Comparison of ENCODE assay signal across 22 cellular contexts in the genomic region with DNA sequence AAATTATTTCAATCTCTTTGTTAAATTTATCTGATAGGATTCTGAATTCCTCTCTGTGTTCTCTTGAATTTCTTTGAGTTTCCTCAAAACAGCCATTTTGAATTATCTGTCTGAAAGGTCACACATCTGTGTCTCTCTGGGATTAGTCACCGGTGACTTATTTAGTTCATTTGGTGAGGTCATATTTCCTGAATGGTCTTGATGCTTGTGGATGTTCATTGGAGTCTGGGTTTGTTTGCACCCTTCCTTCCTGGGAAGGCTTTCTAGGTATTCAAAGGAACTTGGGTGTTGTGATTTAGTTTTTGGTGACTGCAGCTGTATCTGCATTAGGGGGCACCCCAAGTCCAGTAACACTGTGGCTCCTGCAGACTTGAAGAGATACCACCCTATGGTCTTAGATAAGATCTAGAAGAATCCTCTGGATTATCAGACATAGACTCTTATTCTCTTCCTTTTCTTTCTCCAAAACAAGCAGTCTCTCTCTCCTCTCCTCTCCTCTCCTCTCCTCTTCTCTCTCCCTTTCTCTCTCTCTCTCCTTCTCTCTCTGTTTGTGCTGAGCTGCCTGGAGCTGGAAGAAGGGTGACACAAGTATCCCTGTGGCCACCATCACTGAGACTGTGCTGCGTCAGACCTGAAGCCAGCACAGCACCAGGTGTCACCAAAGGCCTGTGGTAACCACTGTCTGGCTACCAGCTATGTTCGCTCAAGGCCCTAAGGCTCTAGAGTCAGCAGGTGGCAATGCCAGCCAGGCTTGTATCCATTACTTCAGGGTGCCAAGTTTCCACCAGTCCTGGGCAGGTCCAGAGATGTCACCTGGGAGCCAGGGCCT. TPM values are rescaled to one million over a fixed set of nuclear protein-coding genes. Genes with fewer than 3 reads are reported as not detected.
DNase-seq lines count a peak whose midpoint lies in the region; ATAC-seq and TF ChIP-seq lines count a peak whose summit lies in the region.
"Had no signal": no experiment of that assay in that cellular context is flagged by ENCODE, and none has a peak within 500 bp of the region (broad histone marks: within the 10 kb centered on the region; RNA-seq: fewer than 3 reads in every experiment).

No MANE protein-coding gene starts in this region.

- H3K9ac ChIP-seq in SK-N-SH: no peak overlapping the region
- H3K9ac ChIP-seq: BLaER1 treated with 17β-estradiol and CSF1 and Interleukin-3, amounts not matched to agents 10 nM and 100 nM had no signal

- no peak for TF ChIP-seq CTCF in SK-N-SH (IDR thresholded peaks at IDR 0.05)
- TF ChIP-seq CTCF in fibroblast of pulmonary artery (IDR thresholded peaks at IDR 0.05; ENCODE audit: low read length, missing control alignments): no peak
- no peak for TF ChIP-seq CTCF in hepatocyte (IDR thresholded peaks at IDR 0.05; ENCODE audit: poor library complexity)

- ATAC-seq in SK-N-SH treated with all-trans-retinoic acid at 6 μM for 48 hours (no peak), right cardiac atrium (no peak)
- ATAC-seq: Right ventricle myocardium inferior; stimulated activated effector memory CD8-positive, alpha-beta T cell treated with anti-CD3 and anti-CD28 coated beads, Interleukin-12 subunit alpha, Interleukin-12 subunit beta, amount 100 ng/mL, for 72 hours had no signal

- H3K9me2 ChIP-seq in SK-N-SH: no peaks in the 10 kb centered on the region
- no peaks in the 10 kb centered on the region for H3K9me2 ChIP-seq in hepatocyte (replicated peaks; ENCODE audit: insufficient read depth)

- H2AFZ ChIP-seq in SK-N-SH (ENCODE audit: low read depth) (no peak overlapping the region), hepatocyte (no peak overlapping the region)

- H3K36me3 ChIP-seq in SK-N-SH (replicated peaks in 1 of 2; ENCODE audit: control insufficient read depth in 1 of 2, insufficient read depth in 2 of 2, low read length in 1 of 2) (no peaks in the 10 kb centered on the region), hepatocyte (replicated peaks; ENCODE audit: insufficient read depth, low read depth) (no peaks in the 10 kb centered on the region)
- H3K36me3 ChIP-seq: BLaER1 treated with 17β-estradiol and CSF1 and Interleukin-3, amounts not matched to agents 10 nM and 100 nM had no signal

- H4K20me1 ChIP-seq in SK-N-SH (ENCODE audit: insufficient read depth) (no peaks in the 10 kb centered on the region), hepatocyte (ENCODE audit: insufficient read depth, poor library complexity, severe bottlenecking) (no peaks in the 10 kb centered on the region)
- H4K20me1 ChIP-seq: BLaER1 treated with 17β-estradiol and CSF1 and Interleukin-3, amounts not matched to agents 10 nM and 100 nM had no signal

- H3K9me3 ChIP-seq in SK-N-SH: no peaks in the 10 kb centered on the region
- no peaks in the 10 kb centered on the region for H3K9me3 ChIP-seq in hepatocyte (ENCODE audit: low read depth)
- no peaks in the 10 kb centered on the region for H3K9me3 ChIP-seq in right cardiac atrium (ENCODE audit: control insufficient read depth, low read length)

- TF ChIP-seq EP300 in SK-N-SH (IDR thresholded peaks at IDR 0.05; ENCODE audit: borderline replicate concordance in 1 of 2, low read depth in 1 of 2, low read length in 1 of 2): no peak

- H3F3A ChIP-seq in SK-N-SH (replicated peaks; ENCODE audit: insufficient read depth): peaks cover 3% of the 10 kb centered on the region

- H3K4me2 ChIP-seq in SK-N-SH: no peak overlapping the region
- H3K4me2 ChIP-seq in hepatocyte: no peak overlapping the region
- H3K4me2 ChIP-seq: BLaER1 treated with 17β-estradiol and CSF1 and Interleukin-3, amounts not matched to agents 10 nM and 100 nM had no signal

- WGBS in SK-N-SH (ENCODE audit: low lambda C conversion rate): 52% methylated on average over 3 of the region's 3 CpGs
- 86% methylated on average over 3 of the region's 3 CpGs for WGBS in hepatocyte (ENCODE audit: low lambda C conversion rate, missing lambda C conversion rate)
- 82% methylated on average over 3 of the region's 3 CpGs for WGBS in right cardiac atrium

- POLR2A ChIA-PET in SK-N-SH (lab: Yijun Ruan, JAX): no interaction called here

- intact Hi-C loops in right cardiac atrium (cut with DNase I): no loop called here

- no peak for DNase-seq in SK-N-SH
- DNase-seq in fibroblast of pulmonary artery (ENCODE audit: low read depth): peak; percentile 62
- peak; percentile 9 for DNase-seq in superior temporal gyrus (ENCODE audit: extremely low spot score)
- DNase-seq in retina: no peak
- no peak for DNase-seq in hepatocyte (ENCODE audit: low spot score)
- DNase-seq in right cardiac atrium: no peak
- DNase-seq: 8988T; activated B cell treated with CpG ODN at 0.5 μM for 24 hours; amygdala; immature natural killer cell; NCI-H146; NK-92 treated with Interleukin-12 subunit alpha and Interleukin-12 subunit beta, amount 100 ng/mL, for 24 hours had no signal

- H3K4me1 ChIP-seq in SK-N-SH (ENCODE audit: control insufficient read depth in 1 of 2, insufficient read depth in 2 of 2, low read depth in 1 of 2, low read length in 1 of 2) (peaks cover 0 to 2% of the 10 kb centered on the region in 2 experiments; a peak in 1 of 4 replicates), hepatocyte (ENCODE audit: insufficient read depth) (no peaks in the 10 kb centered on the region), right cardiac atrium (ENCODE audit: control insufficient read depth, insufficient read depth, low read length) (peaks cover 2% of the 10 kb centered on the region)

- H3K27ac ChIP-seq in SK-N-SH (ENCODE audit: low read depth in 2 of 2, low read length in 1 of 2) (no peak overlapping the region), angular gyrus (ENCODE audit: low read depth, low read length) (peak overlapping the region; percentile 96), hepatocyte (no peak overlapping the region), right cardiac atrium (ENCODE audit: low read length) (no peak overlapping the region)
- H3K27ac ChIP-seq: BLaER1 treated with 17β-estradiol and CSF1 and Interleukin-3, amounts not matched to agents 10 nM and 100 nM; epithelial cell of prostate; HL-60 had no signal

- CTCF ChIA-PET in SK-N-SH (lab: Yijun Ruan, JAX): no interaction called here

- no peak for TF ChIP-seq RAD21 in SK-N-SH (IDR thresholded peaks at IDR 0.05; ENCODE audit: low read length)

- no peaks in the 10 kb centered on the region for H3K27me3 ChIP-seq in SK-N-SH (ENCODE audit: insufficient read depth)
- no peaks in the 10 kb centered on the region for H3K27me3 ChIP-seq in hepatocyte
- H3K27me3 ChIP-seq in right cardiac atrium (ENCODE audit: control insufficient read depth, insufficient read depth): no peaks in the 10 kb centered on the region
- H3K27me3 ChIP-seq: BLaER1 treated with 17β-estradiol and CSF1 and Interleukin-3, amounts not matched to agents 10 nM and 100 nM had no signal

- H3K4me3 ChIP-seq in SK-N-SH (ENCODE audit: low read depth in 2 of 2, low read length in 1 of 2): no peak overlapping the region
- no peak overlapping the region for H3K4me3 ChIP-seq in fibroblast of pulmonary artery (replicated peaks; ENCODE audit: low read depth, low read length)
- H3K4me3 ChIP-seq in hepatocyte: no peak overlapping the region
- no peak overlapping the region for H3K4me3 ChIP-seq in right cardiac atrium (ENCODE audit: low read length)
- H3K4me3 ChIP-seq: BLaER1 treated with 17β-estradiol and CSF1 and Interleukin-3, amounts not matched to agents 10 nM and 100 nM had no signal

- no peaks in the 10 kb centered on the region for H3K79me2 ChIP-seq in SK-N-SH (ENCODE audit: insufficient read depth)
- H3K79me2 ChIP-seq in hepatocyte: no peaks in the 10 kb centered on the region

TF ChIP-seq in SK-N-SH treated with all-trans-retinoic acid at 6 μM for 48 hours, 23 proteins besides CTCF, POLR2A, EP300 and RAD21 (continues in another document):
- TF ChIP-seq CREB5 (CRISPR knock-in tag; IDR thresholded peaks at IDR 0.05; ENCODE audit: low read depth): no peak

RNA-seq across cellular contexts. Expression of gene HEPN1, which starts 3.3 kb away (rescaled TPM):
- not detected in 2 replicates for polyA plus RNA-seq in SK-N-SH (2012; rRNA removed)
- polyA plus RNA-seq in SK-N-SH (2012; cell fraction: cytosol; rRNA removed): not detected in 2 replicates
- not detected in 2 replicates for polyA plus RNA-seq in SK-N-SH (2012; cell fraction: nucleus; rRNA removed)
- total RNA-seq in hepatocyte: not detected in 2 replicates
- not detected in 2 replicates for polyA plus RNA-seq in hepatocyte
- not detected for total RNA-seq in right cardiac atrium
- not detected for polyA plus RNA-seq in right cardiac atrium
- total RNA-seq: activated B cell treated with CpG ODN at 0.5 μM for 24 hours; activated T-helper 2 cell treated with anti-CD3 and anti-CD28 coated beads, Interferon-gamma antibody, Interleukin-2, Interleukin-4, amounts not matched to agents 10 μg/mL and 5 μg/mL and 100 μg/mL, durations not matched to agents 14 hours and 24 hours and 36 hours; chondrocyte; pulmonary artery endothelial cell; Right ventricle myocardium inferior had no signal
- polyA plus RNA-seq: immature natural killer cell had no signal

RNA-seq across cellular contexts. Expression of gene ROBO4, which starts 18.1 kb away (rescaled TPM):
- polyA plus RNA-seq in SK-N-SH (2012; rRNA removed) (0.31 and 0.95 TPM in 2 replicates), hepatocyte (0.28 TPM in 1 of 2 replicates, not detected in the other), right cardiac atrium (16.8 TPM)
- 0.13 and 0.45 TPM in 2 replicates for polyA plus RNA-seq in SK-N-SH (2012; cell fraction: cytosol; rRNA removed)
- 1.9 and 2.2 TPM in 2 replicates for polyA plus RNA-seq in SK-N-SH (2012; cell fraction: nucleus; rRNA removed)
- total RNA-seq in hepatocyte (0.48 and 2.0 TPM in 2 replicates), right cardiac atrium (10 to 100 TPM; 11.7 to 17.4 (median 15.0) TPM)
- total RNA-seq: activated B cell treated with CpG ODN at 0.5 μM for 24 hours; activated T-helper 2 cell treated with anti-CD3 and anti-CD28 coated beads, Interferon-gamma antibody, Interleukin-2, Interleukin-4, amounts not matched to agents 10 μg/mL and 5 μg/mL and 100 μg/mL, durations not matched to agents 14 hours and 24 hours and 36 hours; chondrocyte had no signal
- polyA plus RNA-seq: immature natural killer cell had no signal

RNA-seq across cellular contexts. Expression of gene HEPACAM, which starts 20.1 kb away (rescaled TPM):
- polyA plus RNA-seq in SK-N-SH (2012; rRNA removed) (not detected in 2 replicates), hepatocyte (not detected in 2 replicates), right cardiac atrium (0.43 TPM)
- not detected in 2 replicates for polyA plus RNA-seq in SK-N-SH (2012; cell fraction: cytosol; rRNA removed)
- 0.01 and 0.07 TPM in 2 replicates for polyA plus RNA-seq in SK-N-SH (2012; cell fraction: nucleus; rRNA removed)
- total RNA-seq in hepatocyte (0.04 and 0.07 TPM in 2 replicates), right cardiac atrium (1 to 10 TPM in 1 of 4 donors, under 1 TPM in 3; 0.26 to 1.9 (median 0.38) TPM)
- total RNA-seq: activated B cell treated with CpG ODN at 0.5 μM for 24 hours; activated T-helper 2 cell treated with anti-CD3 and anti-CD28 coated beads, Interferon-gamma antibody, Interleukin-2, Interleukin-4, amounts not matched to agents 10 μg/mL and 5 μg/mL and 100 μg/mL, durations not matched to agents 14 hours and 24 hours and 36 hours; chondrocyte; pulmonary artery endothelial cell had no signal
- polyA plus RNA-seq: immature natural killer cell had no signal

RNA-seq across cellular contexts. Expression of gene CCDC15, which starts 38.2 kb away (rescaled TPM):
- polyA plus RNA-seq in SK-N-SH (2012; rRNA removed) (0.69 and 0.91 TPM in 2 replicates), hepatocyte (0.97 and 1.1 TPM in 2 replicates), right cardiac atrium (0.09 TPM)
- 0.88 and 1.0 TPM in 2 replicates for polyA plus RNA-seq in SK-N-SH (2012; cell fraction: cytosol; rRNA removed)
- polyA plus RNA-seq in SK-N-SH (2012; cell fraction: nucleus; rRNA removed): 0.76 and 1.2 TPM in 2 replicates
- total RNA-seq in hepatocyte (1.3 and 2.3 TPM in 2 replicates), right cardiac atrium (under 1 TPM; 0.17 to 0.47 (median 0.33) TPM)

RNA-seq across cellular contexts. Expression of gene ROBO3, which starts 50.5 kb away (rescaled TPM):
- polyA plus RNA-seq in SK-N-SH (2012; rRNA removed): 59.8 and 61.2 TPM in 2 replicates
- polyA plus RNA-seq in SK-N-SH (2012; cell fraction: cytosol; rRNA removed): 14.5 and 21.9 TPM in 2 replicates
- polyA plus RNA-seq in SK-N-SH (2012; cell fraction: nucleus; rRNA removed): 309 and 336 TPM in 2 replicates
- 3.7 and 5.0 TPM in 2 replicates for total RNA-seq in hepatocyte
- 10.4 and 11.0 TPM in 2 replicates for polyA plus RNA-seq in hepatocyte
- 10 to 100 TPM in 2 of 4 donors, 1 to 10 TPM in 2; 9.8 to 11.0 (median 10.2) TPM for total RNA-seq in right cardiac atrium
- 15.4 TPM for polyA plus RNA-seq in right cardiac atrium

Comparison
In these comparisons a context has a peak if more than half of its experiments do, and no peak if none do; other contexts are left out.
1. DNase-seq: peak in fibroblast of pulmonary artery (single experiment) and superior temporal gyrus (single experiment); none in SK-N-SH (single experiment), retina (single experiment), hepatocyte (single experiment) and right cardiac atrium (0 of 3).